ENCODE assay signal across 1 cellular context in the genomic region with DNA sequence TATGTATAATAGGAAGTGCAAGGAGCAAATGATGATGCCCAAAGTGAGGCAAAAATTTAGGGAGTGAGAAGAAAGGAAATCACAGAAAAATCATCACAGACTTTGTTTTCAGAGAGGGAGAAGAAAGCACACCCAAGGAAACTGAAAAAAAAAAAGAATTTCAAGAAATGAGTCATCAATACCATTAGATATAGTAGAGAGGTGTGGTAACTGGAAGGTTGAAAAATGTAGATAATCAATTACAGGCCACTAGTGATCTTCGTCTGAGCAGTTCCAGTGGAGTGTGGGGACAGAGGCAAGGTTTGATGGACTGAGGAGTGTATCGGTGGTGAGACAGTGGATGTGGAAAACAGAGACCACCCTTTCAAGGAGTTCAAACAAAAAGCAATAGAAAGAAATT.
TF ChIP-seq lines count a peak whose summit lies in the region.

No MANE protein-coding gene starts in this region.

TF ChIP-seq in GM12878, 131 proteins besides CTCF, POLR2A, EP300 and RAD21:
- TF ChIP-seq RFX5 (IDR thresholded peaks at IDR 0.05; ENCODE audit: low read depth, low read length) (no peak), JUNB (IDR thresholded peaks at IDR 0.05) (peak; percentile 72), CREB1 (IDR thresholded peaks at IDR 0.05; ENCODE audit: low read depth) (no peak), POU2F2 (IDR thresholded peaks at IDR 0.05; ENCODE audit: borderline replicate concordance, low read depth, low read length) (no peak), GABPA (IDR thresholded peaks at IDR 0.05; ENCODE audit: low read depth) (no peak), IRF4 (IDR thresholded peaks at IDR 0.05; ENCODE audit: low read depth, low read length) (peak; percentile 59; the same call in 1 of the 2 replicates), FOXM1 (IDR thresholded peaks at IDR 0.05; ENCODE audit: low read depth, low read length) (no peak), IKZF2 (IDR thresholded peaks at IDR 0.05) (peak; percentile 28 to 37; a peak in 1 of 4 replicates), CBX3 (IDR thresholded peaks at IDR 0.05; ENCODE audit: borderline replicate concordance, low read depth) (no peak), ATF7 (IDR thresholded peaks at IDR 0.05; ENCODE audit: low read depth) (no peak), CBFB (IDR thresholded peaks at IDR 0.05; ENCODE audit: low read depth) (no peak), EGR1 (IDR thresholded peaks at IDR 0.05; ENCODE audit: borderline replicate concordance in 1 of 2, low read depth in 2 of 2, low read length in 2 of 2) (no peak), MTA2 (IDR thresholded peaks at IDR 0.05; ENCODE audit: low read depth) (0 out of 2 replicates have a peak, but pooled peaks have one; percentile 22), RAD51 (IDR thresholded peaks at IDR 0.05) (no peak), NR2C2 (IDR thresholded peaks at IDR 0.05; ENCODE audit: borderline replicate concordance, control insufficient read depth, insufficient read length, low read depth) (no peak), BMI1 (IDR thresholded peaks at IDR 0.05; ENCODE audit: borderline replicate concordance) (no peak), SPI1 (IDR thresholded peaks at IDR 0.05; ENCODE audit: borderline replicate concordance, insufficient read depth, low read depth, low read length) (no peak)
- TF ChIP-seq, protein P1, sequence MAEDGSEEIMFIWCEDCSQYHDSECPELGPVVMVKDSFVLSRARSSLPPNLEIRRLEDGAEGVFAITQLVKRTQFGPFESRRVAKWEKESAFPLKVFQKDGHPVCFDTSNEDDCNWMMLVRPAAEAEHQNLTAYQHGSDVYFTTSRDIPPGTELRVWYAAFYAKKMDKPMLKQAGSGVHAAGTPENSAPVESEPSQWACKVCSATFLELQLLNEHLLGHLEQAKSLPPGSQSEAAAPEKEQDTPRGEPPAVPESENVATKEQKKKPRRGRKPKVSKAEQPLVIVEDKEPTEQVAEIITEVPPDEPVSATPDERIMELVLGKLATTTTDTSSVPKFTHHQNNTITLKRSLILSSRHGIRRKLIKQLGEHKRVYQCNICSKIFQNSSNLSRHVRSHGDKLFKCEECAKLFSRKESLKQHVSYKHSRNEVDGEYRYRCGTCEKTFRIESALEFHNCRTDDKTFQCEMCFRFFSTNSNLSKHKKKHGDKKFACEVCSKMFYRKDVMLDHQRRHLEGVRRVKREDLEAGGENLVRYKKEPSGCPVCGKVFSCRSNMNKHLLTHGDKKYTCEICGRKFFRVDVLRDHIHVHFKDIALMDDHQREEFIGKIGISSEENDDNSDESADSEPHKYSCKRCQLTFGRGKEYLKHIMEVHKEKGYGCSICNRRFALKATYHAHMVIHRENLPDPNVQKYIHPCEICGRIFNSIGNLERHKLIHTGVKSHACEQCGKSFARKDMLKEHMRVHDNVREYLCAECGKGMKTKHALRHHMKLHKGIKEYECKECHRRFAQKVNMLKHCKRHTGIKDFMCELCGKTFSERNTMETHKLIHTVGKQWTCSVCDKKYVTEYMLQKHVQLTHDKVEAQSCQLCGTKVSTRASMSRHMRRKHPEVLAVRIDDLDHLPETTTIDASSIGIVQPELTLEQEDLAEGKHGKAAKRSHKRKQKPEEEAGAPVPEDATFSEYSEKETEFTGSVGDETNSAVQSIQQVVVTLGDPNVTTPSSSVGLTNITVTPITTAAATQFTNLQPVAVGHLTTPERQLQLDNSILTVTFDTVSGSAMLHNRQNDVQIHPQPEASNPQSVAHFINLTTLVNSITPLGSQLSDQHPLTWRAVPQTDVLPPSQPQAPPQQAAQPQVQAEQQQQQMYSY (CRISPR knock-in tag; IDR thresholded peaks at IDR 0.05) = no peak
- TF ChIP-seq, protein P2, sequence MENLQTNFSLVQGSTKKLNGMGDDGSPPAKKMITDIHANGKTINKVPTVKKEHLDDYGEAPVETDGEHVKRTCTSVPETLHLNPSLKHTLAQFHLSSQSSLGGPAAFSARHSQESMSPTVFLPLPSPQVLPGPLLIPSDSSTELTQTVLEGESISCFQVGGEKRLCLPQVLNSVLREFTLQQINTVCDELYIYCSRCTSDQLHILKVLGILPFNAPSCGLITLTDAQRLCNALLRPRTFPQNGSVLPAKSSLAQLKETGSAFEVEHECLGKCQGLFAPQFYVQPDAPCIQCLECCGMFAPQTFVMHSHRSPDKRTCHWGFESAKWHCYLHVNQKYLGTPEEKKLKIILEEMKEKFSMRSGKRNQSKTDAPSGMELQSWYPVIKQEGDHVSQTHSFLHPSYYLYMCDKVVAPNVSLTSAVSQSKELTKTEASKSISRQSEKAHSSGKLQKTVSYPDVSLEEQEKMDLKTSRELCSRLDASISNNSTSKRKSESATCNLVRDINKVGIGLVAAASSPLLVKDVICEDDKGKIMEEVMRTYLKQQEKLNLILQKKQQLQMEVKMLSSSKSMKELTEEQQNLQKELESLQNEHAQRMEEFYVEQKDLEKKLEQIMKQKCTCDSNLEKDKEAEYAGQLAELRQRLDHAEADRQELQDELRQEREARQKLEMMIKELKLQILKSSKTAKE (IDR thresholded peaks at IDR 0.05; ENCODE audit: low read depth, poor library complexity, severe bottlenecking) = no peak
- TF ChIP-seq, protein P3, sequence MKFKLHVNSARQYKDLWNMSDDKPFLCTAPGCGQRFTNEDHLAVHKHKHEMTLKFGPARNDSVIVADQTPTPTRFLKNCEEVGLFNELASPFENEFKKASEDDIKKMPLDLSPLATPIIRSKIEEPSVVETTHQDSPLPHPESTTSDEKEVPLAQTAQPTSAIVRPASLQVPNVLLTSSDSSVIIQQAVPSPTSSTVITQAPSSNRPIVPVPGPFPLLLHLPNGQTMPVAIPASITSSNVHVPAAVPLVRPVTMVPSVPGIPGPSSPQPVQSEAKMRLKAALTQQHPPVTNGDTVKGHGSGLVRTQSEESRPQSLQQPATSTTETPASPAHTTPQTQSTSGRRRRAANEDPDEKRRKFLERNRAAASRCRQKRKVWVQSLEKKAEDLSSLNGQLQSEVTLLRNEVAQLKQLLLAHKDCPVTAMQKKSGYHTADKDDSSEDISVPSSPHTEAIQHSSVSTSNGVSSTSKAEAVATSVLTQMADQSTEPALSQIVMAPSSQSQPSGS (IDR thresholded peaks at IDR 0.05; ENCODE audit: low read length) = no peak
- TF ChIP-seq, protein P4, sequence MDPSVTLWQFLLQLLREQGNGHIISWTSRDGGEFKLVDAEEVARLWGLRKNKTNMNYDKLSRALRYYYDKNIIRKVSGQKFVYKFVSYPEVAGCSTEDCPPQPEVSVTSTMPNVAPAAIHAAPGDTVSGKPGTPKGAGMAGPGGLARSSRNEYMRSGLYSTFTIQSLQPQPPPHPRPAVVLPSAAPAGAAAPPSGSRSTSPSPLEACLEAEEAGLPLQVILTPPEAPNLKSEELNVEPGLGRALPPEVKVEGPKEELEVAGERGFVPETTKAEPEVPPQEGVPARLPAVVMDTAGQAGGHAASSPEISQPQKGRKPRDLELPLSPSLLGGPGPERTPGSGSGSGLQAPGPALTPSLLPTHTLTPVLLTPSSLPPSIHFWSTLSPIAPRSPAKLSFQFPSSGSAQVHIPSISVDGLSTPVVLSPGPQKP (IDR thresholded peaks at IDR 0.05; ENCODE audit: low read depth, low read length) = no peak
- TF ChIP-seq, protein P5, sequence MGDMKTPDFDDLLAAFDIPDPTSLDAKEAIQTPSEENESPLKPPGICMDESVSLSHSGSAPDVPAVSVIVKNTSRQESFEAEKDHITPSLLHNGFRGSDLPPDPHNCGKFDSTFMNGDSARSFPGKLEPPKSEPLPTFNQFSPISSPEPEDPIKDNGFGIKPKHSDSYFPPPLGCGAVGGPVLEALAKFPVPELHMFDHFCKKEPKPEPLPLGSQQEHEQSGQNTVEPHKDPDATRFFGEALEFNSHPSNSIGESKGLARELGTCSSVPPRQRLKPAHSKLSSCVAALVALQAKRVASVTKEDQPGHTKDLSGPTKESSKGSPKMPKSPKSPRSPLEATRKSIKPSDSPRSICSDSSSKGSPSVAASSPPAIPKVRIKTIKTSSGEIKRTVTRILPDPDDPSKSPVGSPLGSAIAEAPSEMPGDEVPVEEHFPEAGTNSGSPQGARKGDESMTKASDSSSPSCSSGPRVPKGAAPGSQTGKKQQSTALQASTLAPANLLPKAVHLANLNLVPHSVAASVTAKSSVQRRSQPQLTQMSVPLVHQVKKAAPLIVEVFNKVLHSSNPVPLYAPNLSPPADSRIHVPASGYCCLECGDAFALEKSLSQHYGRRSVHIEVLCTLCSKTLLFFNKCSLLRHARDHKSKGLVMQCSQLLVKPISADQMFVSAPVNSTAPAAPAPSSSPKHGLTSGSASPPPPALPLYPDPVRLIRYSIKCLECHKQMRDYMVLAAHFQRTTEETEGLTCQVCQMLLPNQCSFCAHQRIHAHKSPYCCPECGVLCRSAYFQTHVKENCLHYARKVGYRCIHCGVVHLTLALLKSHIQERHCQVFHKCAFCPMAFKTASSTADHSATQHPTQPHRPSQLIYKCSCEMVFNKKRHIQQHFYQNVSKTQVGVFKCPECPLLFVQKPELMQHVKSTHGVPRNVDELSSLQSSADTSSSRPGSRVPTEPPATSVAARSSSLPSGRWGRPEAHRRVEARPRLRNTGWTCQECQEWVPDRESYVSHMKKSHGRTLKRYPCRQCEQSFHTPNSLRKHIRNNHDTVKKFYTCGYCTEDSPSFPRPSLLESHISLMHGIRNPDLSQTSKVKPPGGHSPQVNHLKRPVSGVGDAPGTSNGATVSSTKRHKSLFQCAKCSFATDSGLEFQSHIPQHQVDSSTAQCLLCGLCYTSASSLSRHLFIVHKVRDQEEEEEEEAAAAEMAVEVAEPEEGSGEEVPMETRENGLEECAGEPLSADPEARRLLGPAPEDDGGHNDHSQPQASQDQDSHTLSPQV (IDR thresholded peaks at IDR 0.05) = no peak
- TF ChIP-seq, protein P6, sequence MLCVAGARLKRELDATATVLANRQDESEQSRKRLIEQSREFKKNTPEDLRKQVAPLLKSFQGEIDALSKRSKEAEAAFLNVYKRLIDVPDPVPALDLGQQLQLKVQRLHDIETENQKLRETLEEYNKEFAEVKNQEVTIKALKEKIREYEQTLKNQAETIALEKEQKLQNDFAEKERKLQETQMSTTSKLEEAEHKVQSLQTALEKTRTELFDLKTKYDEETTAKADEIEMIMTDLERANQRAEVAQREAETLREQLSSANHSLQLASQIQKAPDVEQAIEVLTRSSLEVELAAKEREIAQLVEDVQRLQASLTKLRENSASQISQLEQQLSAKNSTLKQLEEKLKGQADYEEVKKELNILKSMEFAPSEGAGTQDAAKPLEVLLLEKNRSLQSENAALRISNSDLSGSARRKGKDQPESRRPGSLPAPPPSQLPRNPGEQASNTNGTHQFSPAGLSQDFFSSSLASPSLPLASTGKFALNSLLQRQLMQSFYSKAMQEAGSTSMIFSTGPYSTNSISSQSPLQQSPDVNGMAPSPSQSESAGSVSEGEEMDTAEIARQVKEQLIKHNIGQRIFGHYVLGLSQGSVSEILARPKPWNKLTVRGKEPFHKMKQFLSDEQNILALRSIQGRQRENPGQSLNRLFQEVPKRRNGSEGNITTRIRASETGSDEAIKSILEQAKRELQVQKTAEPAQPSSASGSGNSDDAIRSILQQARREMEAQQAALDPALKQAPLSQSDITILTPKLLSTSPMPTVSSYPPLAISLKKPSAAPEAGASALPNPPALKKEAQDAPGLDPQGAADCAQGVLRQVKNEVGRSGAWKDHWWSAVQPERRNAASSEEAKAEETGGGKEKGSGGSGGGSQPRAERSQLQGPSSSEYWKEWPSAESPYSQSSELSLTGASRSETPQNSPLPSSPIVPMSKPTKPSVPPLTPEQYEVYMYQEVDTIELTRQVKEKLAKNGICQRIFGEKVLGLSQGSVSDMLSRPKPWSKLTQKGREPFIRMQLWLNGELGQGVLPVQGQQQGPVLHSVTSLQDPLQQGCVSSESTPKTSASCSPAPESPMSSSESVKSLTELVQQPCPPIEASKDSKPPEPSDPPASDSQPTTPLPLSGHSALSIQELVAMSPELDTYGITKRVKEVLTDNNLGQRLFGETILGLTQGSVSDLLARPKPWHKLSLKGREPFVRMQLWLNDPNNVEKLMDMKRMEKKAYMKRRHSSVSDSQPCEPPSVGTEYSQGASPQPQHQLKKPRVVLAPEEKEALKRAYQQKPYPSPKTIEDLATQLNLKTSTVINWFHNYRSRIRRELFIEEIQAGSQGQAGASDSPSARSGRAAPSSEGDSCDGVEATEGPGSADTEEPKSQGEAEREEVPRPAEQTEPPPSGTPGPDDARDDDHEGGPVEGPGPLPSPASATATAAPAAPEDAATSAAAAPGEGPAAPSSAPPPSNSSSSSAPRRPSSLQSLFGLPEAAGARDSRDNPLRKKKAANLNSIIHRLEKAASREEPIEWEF (IDR thresholded peaks at IDR 0.05; ENCODE audit: insufficient replicate concordance, low read depth, low read length) = peak; percentile 84
- TF ChIP-seq, protein P7, sequence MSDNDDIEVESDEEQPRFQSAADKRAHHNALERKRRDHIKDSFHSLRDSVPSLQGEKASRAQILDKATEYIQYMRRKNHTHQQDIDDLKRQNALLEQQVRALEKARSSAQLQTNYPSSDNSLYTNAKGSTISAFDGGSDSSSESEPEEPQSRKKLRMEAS (IDR thresholded peaks at IDR 0.05; ENCODE audit: low read depth, low read length) = no peak
- TF ChIP-seq, protein P8, sequence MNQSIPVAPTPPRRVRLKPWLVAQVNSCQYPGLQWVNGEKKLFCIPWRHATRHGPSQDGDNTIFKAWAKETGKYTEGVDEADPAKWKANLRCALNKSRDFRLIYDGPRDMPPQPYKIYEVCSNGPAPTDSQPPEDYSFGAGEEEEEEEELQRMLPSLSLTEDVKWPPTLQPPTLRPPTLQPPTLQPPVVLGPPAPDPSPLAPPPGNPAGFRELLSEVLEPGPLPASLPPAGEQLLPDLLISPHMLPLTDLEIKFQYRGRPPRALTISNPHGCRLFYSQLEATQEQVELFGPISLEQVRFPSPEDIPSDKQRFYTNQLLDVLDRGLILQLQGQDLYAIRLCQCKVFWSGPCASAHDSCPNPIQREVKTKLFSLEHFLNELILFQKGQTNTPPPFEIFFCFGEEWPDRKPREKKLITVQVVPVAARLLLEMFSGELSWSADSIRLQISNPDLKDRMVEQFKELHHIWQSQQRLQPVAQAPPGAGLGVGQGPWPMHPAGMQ (IDR thresholded peaks at IDR 0.05; ENCODE audit: borderline replicate concordance) = no peak
- TF ChIP-seq, protein P9, sequence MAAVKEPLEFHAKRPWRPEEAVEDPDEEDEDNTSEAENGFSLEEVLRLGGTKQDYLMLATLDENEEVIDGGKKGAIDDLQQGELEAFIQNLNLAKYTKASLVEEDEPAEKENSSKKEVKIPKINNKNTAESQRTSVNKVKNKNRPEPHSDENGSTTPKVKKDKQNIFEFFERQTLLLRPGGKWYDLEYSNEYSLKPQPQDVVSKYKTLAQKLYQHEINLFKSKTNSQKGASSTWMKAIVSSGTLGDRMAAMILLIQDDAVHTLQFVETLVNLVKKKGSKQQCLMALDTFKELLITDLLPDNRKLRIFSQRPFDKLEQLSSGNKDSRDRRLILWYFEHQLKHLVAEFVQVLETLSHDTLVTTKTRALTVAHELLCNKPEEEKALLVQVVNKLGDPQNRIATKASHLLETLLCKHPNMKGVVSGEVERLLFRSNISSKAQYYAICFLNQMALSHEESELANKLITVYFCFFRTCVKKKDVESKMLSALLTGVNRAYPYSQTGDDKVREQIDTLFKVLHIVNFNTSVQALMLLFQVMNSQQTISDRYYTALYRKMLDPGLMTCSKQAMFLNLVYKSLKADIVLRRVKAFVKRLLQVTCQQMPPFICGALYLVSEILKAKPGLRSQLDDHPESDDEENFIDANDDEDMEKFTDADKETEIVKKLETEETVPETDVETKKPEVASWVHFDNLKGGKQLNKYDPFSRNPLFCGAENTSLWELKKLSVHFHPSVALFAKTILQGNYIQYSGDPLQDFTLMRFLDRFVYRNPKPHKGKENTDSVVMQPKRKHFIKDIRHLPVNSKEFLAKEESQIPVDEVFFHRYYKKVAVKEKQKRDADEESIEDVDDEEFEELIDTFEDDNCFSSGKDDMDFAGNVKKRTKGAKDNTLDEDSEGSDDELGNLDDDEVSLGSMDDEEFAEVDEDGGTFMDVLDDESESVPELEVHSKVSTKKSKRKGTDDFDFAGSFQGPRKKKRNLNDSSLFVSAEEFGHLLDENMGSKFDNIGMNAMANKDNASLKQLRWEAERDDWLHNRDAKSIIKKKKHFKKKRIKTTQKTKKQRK (IDR thresholded peaks at IDR 0.05; ENCODE audit: low read depth, low read length) = no peak
